22 cellular contexts compared by ENCODE assay signal in the genomic region with DNA sequence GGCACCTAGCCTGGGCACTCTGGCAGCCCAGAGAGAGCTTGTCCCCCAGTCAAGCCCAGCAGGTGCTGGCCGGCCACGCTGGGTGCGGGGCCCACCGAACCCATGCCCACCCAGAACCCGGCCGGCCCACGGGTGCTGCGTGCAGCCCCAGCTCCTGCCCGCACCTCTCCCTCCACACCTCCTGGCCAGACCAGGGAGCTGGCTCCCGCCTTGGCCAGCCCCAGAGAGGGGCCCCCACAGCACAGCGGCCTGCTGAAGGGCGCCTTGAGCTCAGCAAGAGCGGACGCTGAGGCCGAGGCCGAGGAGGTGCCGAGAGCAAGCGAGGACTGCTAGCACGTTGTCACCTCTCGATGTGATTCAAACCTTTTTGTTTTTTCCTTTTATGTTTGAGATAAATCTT.
"Had no signal": no experiment of that assay in that cellular context is flagged by ENCODE, and none has a peak within 500 bp of the region (broad histone marks: within the 10 kb centered on the region; RNA-seq: fewer than 3 reads in every experiment).

No MANE protein-coding gene starts in this region.

- H3K4me3 ChIP-seq: K562 had no signal

- DNase-seq: Kasumi-1, MM.1S, NCI-H1092 treated with DMSO at 0.1 percent for 48 hours, NCI-H1436, NCI-H187, NCI-H2029, NCI-H2081 treated with DMSO at 0.1 percent for 48 hours, NCI-H2171, NCI-H226, NCI-H446, NCI-H510A, NCI-H524 treated with DMSO at 0.1 percent for 48 hours, NCI-H69, NCI-H774, RPMI8226, SHP77, SK-N-SH had no signal

- H3K9me3 ChIP-seq: SK-N-SH had no signal

- FAIRE-seq: HTR-8/SVneo, K562, RCC 7860 had no signal

- ATAC-seq: K562 had no signal

- H3K9ac ChIP-seq: KMS-11, SK-N-SH had no signal

- H3K27ac ChIP-seq: HL-60, KMS-11 had no signal
